Comparison of ENCODE assay signal across 16 cellular contexts in genomic region chr3:123739754-123740153, GRCh38.
A peak's percentile ranks its signal among the peaks of the same experiment; 100 is the strongest.
DNase-seq lines count a peak whose midpoint lies in the region; ATAC-seq and TF ChIP-seq lines count a peak whose summit lies in the region.
"Had no signal": no experiment of that assay in that cellular context is flagged by ENCODE, and none has a peak within 500 bp of the region (broad histone marks: within the 10 kb centered on the region; RNA-seq: fewer than 3 reads in every experiment).

No MANE protein-coding gene starts in this region.

- no peak overlapping the region for H3K27ac ChIP-seq in heart right ventricle
- H3K27ac ChIP-seq: dorsolateral prefrontal cortex, VCaP had no signal

- no peak overlapping the region for H3K4me3 Mint-ChIP-seq in stimulated activated naive B cell treated with anti-CD40 and anti-IgM and Interleukin-4, amounts not matched to agents 10 μg/mL and 1 μg/mL and 100 μg/mL, for 72 hours
- H3K4me3 Mint-ChIP-seq in Caco-2 (ENCODE audit: unreplicated experiment), result no peak overlapping the region
- H3K4me3 Mint-ChIP-seq: activated CD8-positive, alpha-beta memory T cell treated with anti-CD3 and anti-CD28 coated beads, Interleukin-2, amount 10 ng/mL, durations not matched to agents 7 days and 5 days; activated naive CD8-positive, alpha-beta T cell had no signal

- no peaks in the 10 kb centered on the region for H3K4me1 Mint-ChIP-seq in stimulated activated naive B cell treated with anti-CD40 and anti-IgM and Interleukin-4, amounts not matched to agents 10 μg/mL and 1 μg/mL and 100 μg/mL, for 72 hours
- no peaks in the 10 kb centered on the region for H3K4me1 Mint-ChIP-seq in Caco-2 (ENCODE audit: low read depth, unreplicated experiment)
- H3K4me1 Mint-ChIP-seq: activated CD8-positive, alpha-beta memory T cell treated with anti-CD3 and anti-CD28 coated beads, Interleukin-2, amount 10 ng/mL, durations not matched to agents 7 days and 5 days had no signal

- POLR2A ChIA-PET in Caco-2 (lab: Charles Lee), result no interaction called here

- intact Hi-C loops in Right ventricle myocardium inferior (cut with DNase I), result no loop called here
- intact Hi-C loops in heart right ventricle (cut with DNase I), result loop anchor here in 2 of 10 donors (10.0 kb wide), 2 partner anchors 145 to 245 kb away; partner anchors contain the start of gene MYLK (in 1 of the 2)
- intact Hi-C loops in Caco-2 (cut with micrococcal nuclease; ENCODE audit: unreplicated experiment), result loop anchor here (10.0 kb wide), 1 partner anchor 245 kb away; no protein-coding TSS in a partner anchor

- no peaks in the 10 kb centered on the region for H3K36me3 Mint-ChIP-seq in stimulated activated naive B cell treated with anti-CD40 and anti-IgM and Interleukin-4, amounts not matched to agents 10 μg/mL and 1 μg/mL and 100 μg/mL, for 72 hours
- peaks cover 10% of the 10 kb centered on the region for H3K36me3 Mint-ChIP-seq in Caco-2 (ENCODE audit: insufficient read depth, unreplicated experiment)
- H3K36me3 Mint-ChIP-seq: activated CD8-positive, alpha-beta memory T cell treated with anti-CD3 and anti-CD28 coated beads, Interleukin-2, amount 10 ng/mL, durations not matched to agents 7 days and 5 days; activated naive CD8-positive, alpha-beta T cell had no signal

- H3K9me3 Mint-ChIP-seq in stimulated activated naive B cell treated with anti-CD40 and anti-IgM and Interleukin-4, amounts not matched to agents 10 μg/mL and 1 μg/mL and 100 μg/mL, for 72 hours, result no peaks in the 10 kb centered on the region
- no peaks in the 10 kb centered on the region for H3K9me3 Mint-ChIP-seq in Caco-2 (ENCODE audit: unreplicated experiment)

- WGBS in heart right ventricle, 2 donors, result 96 to 98% methylated on average over 2 of the region's 2 CpGs

- no peaks in the 10 kb centered on the region for H3K4me1 ChIP-seq in heart right ventricle
- H3K4me1 ChIP-seq in Caco-2, result no peaks in the 10 kb centered on the region

- H3K4me3 ChIP-seq in heart right ventricle, result no peak overlapping the region
- H3K4me3 ChIP-seq in Caco-2 (ENCODE audit: low read depth, low read length), result no peak overlapping the region
- H3K4me3 ChIP-seq: dorsolateral prefrontal cortex had no signal

- TF ChIP-seq CTCF in heart right ventricle (IDR thresholded peaks at IDR 0.05), result no peak
- no peak for TF ChIP-seq CTCF in Caco-2 (IDR thresholded peaks at IDR 0.05; ENCODE audit: insufficient read depth in 1 of 2, low read depth in 1 of 2, low read length in 1 of 2, severe bottlenecking in 1 of 2, unreplicated experiment in 1 of 2)

- no peaks in the 10 kb centered on the region for H3K27me3 Mint-ChIP-seq in stimulated activated naive B cell treated with anti-CD40 and anti-IgM and Interleukin-4, amounts not matched to agents 10 μg/mL and 1 μg/mL and 100 μg/mL, for 72 hours
- no peaks in the 10 kb centered on the region for H3K27me3 Mint-ChIP-seq in Caco-2 (ENCODE audit: insufficient read depth, unreplicated experiment)
- H3K27me3 Mint-ChIP-seq: activated naive CD8-positive, alpha-beta T cell had no signal

- H3K9me3 ChIP-seq in heart right ventricle (no peaks in the 10 kb centered on the region), Caco-2 (no peaks in the 10 kb centered on the region)

- no peak for DNase-seq in Right ventricle myocardium inferior (ENCODE audit: missing footprints)
- no peak for DNase-seq in heart right ventricle
- peak; percentile 55 for DNase-seq in astrocyte of the hippocampus (ENCODE audit: low read depth, low spot score)
- peak; percentile 76 for DNase-seq in glomerular visceral epithelial cell (ENCODE audit: extremely low spot score)
- DNase-seq in stimulated activated naive B cell treated with anti-CD40 and anti-IgM and Interleukin-4, amounts not matched to agents 10 μg/mL and 1 μg/mL and 100 μg/mL, for 72 hours, result no peak
- DNase-seq in Caco-2, result no peak
- DNase-seq: activated CD8-positive, alpha-beta memory T cell treated with anti-CD3 and anti-CD28 coated beads, Interleukin-2, amount 10 ng/mL, durations not matched to agents 7 days and 5 days; dorsolateral prefrontal cortex; KBM-7; NCI-H187; NCI-H748 treated with DMSO at 0.1 percent for 48 hours; SHP77 treated with DMSO at 0.1 percent for 48 hours had no signal

- ATAC-seq in Right ventricle myocardium inferior (peak; percentile 17), heart right ventricle (no peak), GM19455 (IDR thresholded peaks at IDR 0.05; ENCODE audit: unreplicated experiment) (no peak), HG03135 (IDR thresholded peaks at IDR 0.05; ENCODE audit: unreplicated experiment) (no peak)
- no peak for ATAC-seq in stimulated activated naive B cell treated with anti-CD40 and anti-IgM and Interleukin-4, amounts not matched to agents 10 μg/mL and 1 μg/mL and 100 μg/mL, for 72 hours (replicated peaks)
- ATAC-seq: activated CD8-positive, alpha-beta memory T cell treated with anti-CD3 and anti-CD28 coated beads, Interleukin-2, amount 10 ng/mL, durations not matched to agents 7 days and 5 days had no signal

- H3K27me3 ChIP-seq in heart right ventricle, result no peaks in the 10 kb centered on the region
- H3K27me3 ChIP-seq in Caco-2 (replicated peaks; ENCODE audit: control insufficient read depth, insufficient read depth, low read length), result no peaks in the 10 kb centered on the region
- H3K27me3 ChIP-seq: dorsolateral prefrontal cortex had no signal

- no peak overlapping the region for H3K27ac Mint-ChIP-seq in stimulated activated naive B cell treated with anti-CD40 and anti-IgM and Interleukin-4, amounts not matched to agents 10 μg/mL and 1 μg/mL and 100 μg/mL, for 72 hours
- no peak overlapping the region for H3K27ac Mint-ChIP-seq in Caco-2 (ENCODE audit: unreplicated experiment)
- H3K27ac Mint-ChIP-seq: activated CD8-positive, alpha-beta memory T cell treated with anti-CD3 and anti-CD28 coated beads, Interleukin-2, amount 10 ng/mL, durations not matched to agents 7 days and 5 days; activated naive CD8-positive, alpha-beta T cell had no signal

- CTCF ChIA-PET in Caco-2 (lab: Charles Lee), result no interaction called here

- BruUV-seq in Caco-2 (replicated peaks; lab: Mats Ljungman, UMichigan), result no TSS peak

- H3K36me3 ChIP-seq in heart right ventricle, result no peaks in the 10 kb centered on the region
- H3K36me3 ChIP-seq in Caco-2 (ENCODE audit: control insufficient read depth, insufficient read depth, low read length), result no peaks in the 10 kb centered on the region

Comparison
In these comparisons a context has a peak if more than half of its experiments do, and no peak if none do; other contexts are left out.
1. DNase-seq: peak in astrocyte of the hippocampus (single experiment) and glomerular visceral epithelial cell (single experiment); none in Right ventricle myocardium inferior (single experiment), heart right ventricle (0 of 2), stimulated activated naive B cell treated with anti-CD40 and anti-IgM and Interleukin-4, amounts not matched to agents 10 μg/mL and 1 μg/mL and 100 μg/mL, for 72 hours (single experiment) and Caco-2 (0 of 2).